ENCODE assay signal across 1 cellular context in genomic region chr19:49272204-49272603, GRCh38.
TF ChIP-seq lines count a peak whose summit lies in the region.

No MANE protein-coding gene starts in this region.

TF ChIP-seq in HCT116, 20 proteins besides CTCF, POLR2A, EP300 and RAD21 (continued from another document):
- TF ChIP-seq REST (IDR thresholded peaks at IDR 0.05; ENCODE audit: low read depth) = no peak
